1 cellular context compared by ENCODE assay signal in the genomic region with DNA sequence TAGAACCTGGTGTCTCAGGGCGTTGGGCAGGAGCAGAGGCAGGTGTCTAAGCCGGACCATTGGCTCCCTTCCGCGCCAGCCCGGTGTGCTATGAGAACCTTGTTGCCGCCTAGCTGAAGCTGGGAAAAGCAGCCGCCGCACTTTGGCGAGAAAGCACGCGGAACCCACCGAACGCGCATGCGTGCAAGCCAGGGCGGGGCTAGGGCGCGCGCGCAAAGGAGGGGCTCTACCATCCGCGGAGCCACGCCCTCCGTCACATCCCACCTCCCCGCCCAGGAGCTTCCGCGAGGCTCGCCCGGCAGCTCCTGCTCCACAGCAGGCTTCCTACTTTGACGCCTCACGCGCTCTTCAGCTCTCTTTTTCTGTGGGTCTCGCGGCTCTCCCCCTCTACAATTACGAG.
TF ChIP-seq lines count a peak whose summit lies in the region.

No MANE protein-coding gene starts in this region.

TF ChIP-seq in HepG2, 621 proteins besides CTCF, POLR2A, EP300 and RAD21:
- TF ChIP-seq LRRFIP1 (CRISPR knock-in tag; conservative IDR thresholded peaks at IDR 0.05) (no peak), HHEX (CRISPR knock-in tag; IDR thresholded peaks at IDR 0.05) (no peak), ERF (CRISPR knock-in tag; IDR thresholded peaks at IDR 0.05) (no peak), RFX5 (IDR thresholded peaks at IDR 0.05; ENCODE audit: low read depth, low read length) (no peak), TEAD2 (CRISPR knock-in tag; IDR thresholded peaks at IDR 0.05) (no peak), NFKBIZ (CRISPR knock-in tag; IDR thresholded peaks at IDR 0.05) (no peak), ZBTB44 (CRISPR knock-in tag; IDR thresholded peaks at IDR 0.05) (no peak), ZSCAN20 (CRISPR knock-in tag; IDR thresholded peaks at IDR 0.05; ENCODE audit: borderline replicate concordance) (no peak), GATAD2A (CRISPR knock-in tag; IDR thresholded peaks at IDR 0.05) (no peak), ZNF468 (CRISPR knock-in tag; IDR thresholded peaks at IDR 0.05) (no peak), ZBTB37 (CRISPR knock-in tag; IDR thresholded peaks at IDR 0.05) (no peak), ZBTB39 (CRISPR knock-in tag; IDR thresholded peaks at IDR 0.05) (no peak), JDP2 (CRISPR knock-in tag; IDR thresholded peaks at IDR 0.05; ENCODE audit: borderline replicate concordance) (no peak), ZNF543 (CRISPR knock-in tag; IDR thresholded peaks at IDR 0.05) (no peak), ZNF34 (CRISPR knock-in tag; IDR thresholded peaks at IDR 0.05; ENCODE audit: borderline replicate concordance) (no peak), NR2F2 (IDR thresholded peaks at IDR 0.05; ENCODE audit: borderline replicate concordance, low read depth) (no peak), ZNF510 (CRISPR knock-in tag; IDR thresholded peaks at IDR 0.05; ENCODE audit: low read depth) (no peak), HMGA1 (CRISPR knock-in tag; conservative IDR thresholded peaks at IDR 0.05) (no peak), RBFOX2 (IDR thresholded peaks at IDR 0.05; ENCODE audit: low read depth, low read length) (no peak)
- TF ChIP-seq, protein P1, sequence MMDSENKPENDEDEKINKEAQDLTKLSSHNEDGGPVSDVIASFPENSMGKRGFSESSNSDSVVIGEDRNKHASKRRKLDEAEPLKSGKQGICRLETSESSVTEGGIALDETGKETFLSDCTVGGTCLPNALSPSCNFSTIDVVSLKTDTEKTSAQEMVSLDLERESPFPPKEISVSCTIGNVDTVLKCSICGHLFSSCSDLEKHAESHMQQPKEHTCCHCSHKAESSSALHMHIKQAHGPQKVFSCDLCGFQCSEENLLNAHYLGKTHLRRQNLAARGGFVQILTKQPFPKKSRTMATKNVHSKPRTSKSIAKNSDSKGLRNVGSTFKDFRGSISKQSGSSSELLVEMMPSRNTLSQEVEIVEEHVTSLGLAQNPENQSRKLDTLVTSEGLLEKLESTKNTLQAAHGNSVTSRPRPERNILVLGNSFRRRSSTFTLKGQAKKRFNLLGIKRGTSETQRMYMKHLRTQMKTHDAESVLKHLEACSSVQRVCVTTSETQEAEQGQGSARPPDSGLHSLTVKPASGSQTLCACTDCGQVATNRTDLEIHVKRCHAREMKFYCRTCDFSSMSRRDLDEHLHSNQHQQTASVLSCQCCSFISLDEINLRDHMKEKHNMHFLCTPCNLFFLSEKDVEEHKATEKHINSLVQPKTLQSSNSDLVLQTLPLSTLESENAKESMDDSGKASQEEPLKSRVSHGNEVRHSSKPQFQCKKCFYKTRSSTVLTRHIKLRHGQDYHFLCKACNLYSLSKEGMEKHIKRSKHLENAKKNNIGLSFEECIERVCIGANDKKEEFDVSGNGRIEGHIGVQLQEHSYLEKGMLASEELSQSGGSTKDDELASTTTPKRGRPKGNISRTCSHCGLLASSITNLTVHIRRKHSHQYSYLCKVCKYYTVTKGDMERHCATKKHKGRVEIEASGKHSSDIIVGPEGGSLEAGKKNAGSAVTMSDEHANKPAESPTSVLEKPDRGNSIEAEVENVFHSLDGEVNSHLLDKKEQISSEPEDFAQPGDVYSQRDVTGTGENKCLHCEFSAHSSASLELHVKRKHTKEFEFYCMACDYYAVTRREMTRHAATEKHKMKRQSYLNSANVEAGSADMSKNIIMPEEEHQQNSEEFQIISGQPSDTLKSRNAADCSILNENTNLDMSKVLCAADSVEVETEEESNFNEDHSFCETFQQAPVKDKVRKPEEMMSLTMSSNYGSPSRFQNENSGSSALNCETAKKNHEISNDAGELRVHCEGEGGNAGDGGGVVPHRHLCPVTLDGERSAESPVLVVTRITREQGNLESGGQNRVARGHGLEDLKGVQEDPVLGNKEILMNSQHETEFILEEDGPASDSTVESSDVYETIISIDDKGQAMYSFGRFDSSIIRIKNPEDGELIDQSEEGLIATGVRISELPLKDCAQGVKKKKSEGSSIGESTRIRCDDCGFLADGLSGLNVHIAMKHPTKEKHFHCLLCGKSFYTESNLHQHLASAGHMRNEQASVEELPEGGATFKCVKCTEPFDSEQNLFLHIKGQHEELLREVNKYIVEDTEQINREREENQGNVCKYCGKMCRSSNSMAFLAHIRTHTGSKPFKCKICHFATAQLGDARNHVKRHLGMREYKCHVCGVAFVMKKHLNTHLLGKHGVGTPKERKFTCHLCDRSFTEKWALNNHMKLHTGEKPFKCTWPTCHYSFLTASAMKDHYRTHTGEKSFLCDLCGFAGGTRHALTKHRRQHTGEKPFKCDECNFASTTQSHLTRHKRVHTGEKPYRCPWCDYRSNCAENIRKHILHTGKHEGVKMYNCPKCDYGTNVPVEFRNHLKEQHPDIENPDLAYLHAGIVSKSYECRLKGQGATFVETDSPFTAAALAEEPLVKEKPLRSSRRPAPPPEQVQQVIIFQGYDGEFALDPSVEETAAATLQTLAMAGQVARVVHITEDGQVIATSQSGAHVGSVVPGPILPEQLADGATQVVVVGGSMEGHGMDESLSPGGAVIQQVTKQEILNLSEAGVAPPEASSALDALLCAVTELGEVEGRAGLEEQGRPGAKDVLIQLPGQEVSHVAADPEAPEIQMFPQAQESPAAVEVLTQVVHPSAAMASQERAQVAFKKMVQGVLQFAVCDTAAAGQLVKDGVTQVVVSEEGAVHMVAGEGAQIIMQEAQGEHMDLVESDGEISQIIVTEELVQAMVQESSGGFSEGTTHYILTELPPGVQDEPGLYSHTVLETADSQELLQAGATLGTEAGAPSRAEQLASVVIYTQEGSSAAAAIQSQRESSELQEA (CRISPR knock-in tag; IDR thresholded peaks at IDR 0.05; ENCODE audit: not compliant biosample characterization) = no peak
TF ChIP-seq in HepG2: peak in this region for 0.
